Comparison of ENCODE assay signal across 19 cellular contexts in the genomic region with DNA sequence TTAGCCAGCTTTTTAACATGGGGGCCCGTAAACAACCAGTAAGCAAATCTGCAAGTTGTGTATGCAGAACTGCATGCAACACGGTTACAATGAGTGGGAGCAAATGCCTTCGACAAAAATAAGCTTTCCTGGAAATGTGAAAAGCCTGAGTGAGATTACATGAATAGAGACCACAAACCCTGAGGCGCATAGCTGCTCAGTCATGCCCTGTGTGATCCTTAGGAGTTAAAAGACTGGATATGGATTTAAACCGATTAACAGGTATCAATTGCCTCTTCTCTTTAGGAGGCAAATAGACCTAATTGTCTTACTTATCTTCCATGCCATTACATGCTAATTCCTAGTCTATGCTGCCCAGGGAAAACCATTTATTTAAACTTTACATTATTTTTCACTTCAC.
A peak's percentile ranks its signal among the peaks of the same experiment; 100 is the strongest.
DNase-seq lines count a peak whose midpoint lies in the region; ATAC-seq lines count a peak whose summit lies in the region.
"Had no signal": no experiment of that assay in that cellular context is flagged by ENCODE, and none has a peak within 500 bp of the region (broad histone marks: within the 10 kb centered on the region; RNA-seq: fewer than 3 reads in every experiment).

No MANE protein-coding gene starts in this region.

- no peak overlapping the region for H3K14ac ChIP-seq in neuronal stem cell (ENCODE audit: low read length)

- H3K27me3 ChIP-seq in neuronal stem cell (ENCODE audit: control insufficient read depth in 3 of 3, insufficient read depth in 3 of 3, low read depth in 1 of 3, low read length in 3 of 3) = no peaks in the 10 kb centered on the region
- H3K27me3 ChIP-seq: MG63 had no signal

- H2AK5ac ChIP-seq in neuronal stem cell (ENCODE audit: low read depth, low read length) = no peak overlapping the region

- H2BK12ac ChIP-seq in neuronal stem cell (ENCODE audit: low read length) = no peak overlapping the region

- H3K79me1 ChIP-seq in neuronal stem cell (ENCODE audit: low read depth, low read length) = no peaks in the 10 kb centered on the region

- H3K18ac ChIP-seq in neuronal stem cell (ENCODE audit: low read length) = no peak overlapping the region

- WGBS in neuronal stem cell (ENCODE audit: extremely low coverage in 2 of 2, insufficient read length in 2 of 2, insufficient replicate concordance in 1 of 2), 2 donors = no CpG with 5 or more reads among the region's 5 CpGs

- H2AFZ ChIP-seq in neuronal stem cell (ENCODE audit: low read length) = peak overlapping the region; percentile 37
- H2AFZ ChIP-seq: PC-9 had no signal

- no peak overlapping the region for H3K27ac ChIP-seq in neuronal stem cell (replicated peaks; ENCODE audit: low read length)
- H3K27ac ChIP-seq: PC-9 had no signal

- DNase-seq in NCI-H146 (lab: John Stamatoyannopoulos, UW) (peak; percentile 73), OCI-M1 (lab: John Stamatoyannopoulos, UW) (peak; percentile 74), fibroblast of peridontal ligament (ENCODE audit: extremely low read depth) (peak; percentile 19), neuronal stem cell (ENCODE audit: low spot score) (no peak), A172 (ENCODE audit: low spot score) (no peak), DMS 273 (lab: John Stamatoyannopoulos, UW; ENCODE audit: unreplicated experiment) (no peak), occipital lobe (lab: John Stamatoyannopoulos, UW) (no peak)
- DNase-seq: COR-L47, HFFc6, Kasumi-1, MG63, NCI-H1048, NCI-H1436 treated with DMSO at 0.1 percent for 48 hours, NCI-H2081, NCI-H2171 treated with DMSO at 0.1 percent for 48 hours, NCI-H446, NCI-H774, PC-9 had no signal

- H3K36me3 ChIP-seq in neuronal stem cell (replicated peaks in 1 of 2; ENCODE audit: control insufficient read depth in 2 of 2, insufficient read depth in 2 of 2, low read length in 2 of 2) = no peaks in the 10 kb centered on the region
- H3K36me3 ChIP-seq: MG63 had no signal

- H3K9me3 ChIP-seq in neuronal stem cell (replicated peaks in 1 of 2; ENCODE audit: control insufficient read depth in 2 of 2, insufficient read depth in 1 of 2, low read depth in 1 of 2, low read length in 2 of 2) = no peaks in the 10 kb centered on the region
- H3K9me3 ChIP-seq: MG63 had no signal

- H2BK5ac ChIP-seq in neuronal stem cell (ENCODE audit: low read length) = no peak overlapping the region

- H2BK120ac ChIP-seq in neuronal stem cell (ENCODE audit: low read depth, low read length) = no peak overlapping the region

- H4K8ac ChIP-seq in neuronal stem cell (ENCODE audit: low read depth, low read length) = no peak overlapping the region

- H3K4me2 ChIP-seq in neuronal stem cell (ENCODE audit: insufficient read depth, low read length, poor library complexity, severe bottlenecking) = no peak overlapping the region
- H3K4me2 ChIP-seq: PC-9 had no signal

- no peak overlapping the region for H3K4me3 ChIP-seq in neuronal stem cell (ENCODE audit: low read length in 2 of 2)
- H3K4me3 ChIP-seq: MG63, PC-9 had no signal

- no peak overlapping the region for H4K91ac ChIP-seq in neuronal stem cell (ENCODE audit: low read depth, low read length, poor library complexity)

- H3K4me1 ChIP-seq in neuronal stem cell (ENCODE audit: control insufficient read depth in 2 of 2, insufficient read depth in 1 of 2, low read depth in 1 of 2, low read length in 2 of 2) = peaks cover 0 to 8% of the 10 kb centered on the region in 2 donors

- no peak overlapping the region for H2BK15ac ChIP-seq in neuronal stem cell (ENCODE audit: low read length)

- no peak overlapping the region for H3K9ac ChIP-seq in neuronal stem cell (ENCODE audit: low read depth, low read length, poor library complexity)

- H3K23ac ChIP-seq in neuronal stem cell (ENCODE audit: low read depth, low read length, poor library complexity) = no peak overlapping the region

- H3K4ac ChIP-seq in neuronal stem cell (ENCODE audit: low read length) = no peak overlapping the region

- ATAC-seq in HG02852 (IDR thresholded peaks at IDR 0.05; ENCODE audit: unreplicated experiment) = no peak

Comparison
In these comparisons a context has a peak if more than half of its experiments do, and no peak if none do; other contexts are left out.
1. DNase-seq: peak in NCI-H146 (single experiment), OCI-M1 (single experiment) and fibroblast of peridontal ligament (single experiment); none in neuronal stem cell (single experiment), A172 (single experiment), DMS 273 (single experiment) and occipital lobe (single experiment).